ENCODE assay signal across 1 cellular context in genomic region chr1:155010211-155010918, GRCh38.
TF ChIP-seq lines count a peak whose summit lies in the region.

No MANE protein-coding gene starts in this region.

TF ChIP-seq in K562, 482 proteins besides CTCF, POLR2A, EP300 and RAD21:
- TF ChIP-seq ZNF740 (CRISPR knock-in tag; IDR thresholded peaks at IDR 0.05) (no peak), ZNF740 (tag; IDR thresholded peaks at IDR 0.05) (peak in 1 of 2 experiments; percentile 61; a peak in 1 of 4 replicates), ZFP30 (CRISPR knock-in tag; IDR thresholded peaks at IDR 0.05; ENCODE audit: borderline replicate concordance) (no peak), SPI1 (IDR thresholded peaks at IDR 0.05; ENCODE audit: borderline replicate concordance, low read depth, low read length) (peak; percentile 49; the same call in 1 of the 2 replicates)
